24 cellular contexts compared by ENCODE assay signal in genomic region chr11:70460959-70461358, GRCh38.
"Had no signal": no experiment of that assay in that cellular context is flagged by ENCODE, and none has a peak within 500 bp of the region (broad histone marks: within the 10 kb centered on the region; RNA-seq: fewer than 3 reads in every experiment).

No MANE protein-coding gene starts in this region.

- H3K9me3 ChIP-seq: SJCRH30, SK-N-SH had no signal

- H3K4me3 Mint-ChIP-seq: activated CD4-positive, alpha-beta T cell treated with anti-CD3 and anti-CD28 coated beads for 36 hours; activated CD8-positive, alpha-beta T cell treated with anti-CD3 and anti-CD28 coated beads for 36 hours; activated naive CD4-positive, alpha-beta T cell treated with anti-CD3 and anti-CD28 coated beads, Interleukin-2, amount 10 ng/mL, durations not matched to agents 7 days and 5 days; activated naive CD8-positive, alpha-beta T cell treated with anti-CD3 and anti-CD28 coated beads for 36 hours; activated T-cell treated with anti-CD3 and anti-CD28 coated beads, Interleukin-2, amount 50 U/mL, for 72 hours had no signal

- H3K36me3 Mint-ChIP-seq: activated naive CD4-positive, alpha-beta T cell treated with anti-CD3 and anti-CD28 coated beads, Interleukin-2, amount 10 ng/mL, durations not matched to agents 7 days and 5 days; activated naive CD8-positive, alpha-beta T cell treated with anti-CD3 and anti-CD28 coated beads for 36 hours had no signal

- H3K4me1 Mint-ChIP-seq: activated CD4-positive, alpha-beta T cell treated with anti-CD3 and anti-CD28 coated beads for 36 hours; activated naive CD4-positive, alpha-beta T cell treated with anti-CD3 and anti-CD28 coated beads, Interleukin-2, amount 10 ng/mL, durations not matched to agents 7 days and 5 days had no signal

- H3K4me3 ChIP-seq: cardiac muscle cell, SJCRH30 had no signal

- H3K9me3 Mint-ChIP-seq: activated CD8-positive, alpha-beta T cell treated with anti-CD3 and anti-CD28 coated beads for 36 hours; activated naive CD8-positive, alpha-beta T cell treated with anti-CD3 and anti-CD28 coated beads for 36 hours; activated T-cell treated with anti-CD3 and anti-CD28 coated beads, Interleukin-2, amount 50 U/mL, for 72 hours; activated T-helper 2 cell treated with anti-CD3 and anti-CD28 coated beads, Interferon-gamma antibody, Interleukin-2, Interleukin-4, amounts not matched to agents 10 μg/mL and 5 μg/mL and 100 μg/mL, durations not matched to agents 14 hours and 24 hours and 36 hours had no signal

- ATAC-seq: activated CD4-positive, alpha-beta T cell treated with anti-CD3 and anti-CD28 coated beads for 36 hours; activated CD8-positive, alpha-beta T cell treated with anti-CD3 and anti-CD28 coated beads for 36 hours; activated T-cell treated with anti-CD3 and anti-CD28 coated beads, Interleukin-2, amount 50 U/mL, for 72 hours had no signal

- H3K36me3 ChIP-seq: brain microvascular endothelial cell, cardiac muscle cell, SJCRH30, WERI-Rb-1 had no signal

- H3K9me2 ChIP-seq: SK-N-SH had no signal

- H3K4me1 ChIP-seq: SJCRH30 had no signal

- H3K27ac ChIP-seq: brain microvascular endothelial cell, cardiac muscle cell, SJCRH30, WERI-Rb-1 had no signal

- H3K4me2 ChIP-seq: SK-N-SH had no signal

- H3K27me3 ChIP-seq: cardiac muscle cell, SJCRH30 had no signal

- DNase-seq: activated CD4-positive, alpha-beta T cell treated with anti-CD3 and anti-CD28 coated beads for 36 hours; activated CD4-positive, alpha-beta T cell treated with anti-CD3 and anti-CD28 coated beads, Interleukin-2, amount 50 U/mL, for 1 hour; activated CD8-positive, alpha-beta memory T cell treated with anti-CD3 and anti-CD28 coated beads, Interleukin-2, amount 50 U/mL, for 4 hours; activated CD8-positive, alpha-beta T cell treated with anti-CD3 and anti-CD28 coated beads for 36 hours; activated gamma-delta T cell treated with Interleukin-2 at 50 U/mL for 16 hours; activated naive CD4-positive, alpha-beta T cell treated with anti-CD3 and anti-CD28 coated beads, Interleukin-2, amount 10 ng/mL, durations not matched to agents 7 days and 5 days; activated naive CD8-positive, alpha-beta T cell treated with anti-CD3 and anti-CD28 coated beads for 36 hours; activated T-cell treated with anti-CD3 and anti-CD28 coated beads, Interleukin-2, amount 50 U/mL, for 72 hours; brain microvascular endothelial cell; cerebellar nuclear complex; KG1; NCI-H1048; NCI-H1417 treated with DMSO at 0.1 percent for 48 hours; NCI-H1694; NCI-H2029; NCI-H446; NCI-H524; NCI-H748 treated with DMSO at 0.1 percent for 48 hours; SJCRH30; SK-N-SH; T-helper 1 cell; WERI-Rb-1 had no signal

- H3K27ac Mint-ChIP-seq: activated CD4-positive, alpha-beta T cell treated with anti-CD3 and anti-CD28 coated beads for 36 hours; activated CD8-positive, alpha-beta T cell treated with anti-CD3 and anti-CD28 coated beads for 36 hours; activated naive CD4-positive, alpha-beta T cell treated with anti-CD3 and anti-CD28 coated beads, Interleukin-2, amount 10 ng/mL, durations not matched to agents 7 days and 5 days; activated naive CD8-positive, alpha-beta T cell treated with anti-CD3 and anti-CD28 coated beads for 36 hours; activated T-cell treated with anti-CD3 and anti-CD28 coated beads, Interleukin-2, amount 50 U/mL, for 72 hours; activated T-helper 2 cell treated with anti-CD3 and anti-CD28 coated beads, Interferon-gamma antibody, Interleukin-2, Interleukin-4, amounts not matched to agents 10 μg/mL and 5 μg/mL and 100 μg/mL, durations not matched to agents 14 hours and 24 hours and 36 hours had no signal
